8 cellular contexts compared by ENCODE assay signal in genomic region chr5:133025804-133026663, GRCh38.
DNase-seq lines count a peak whose midpoint lies in the region; ATAC-seq and FAIRE-seq lines count a peak whose summit lies in the region.

Gene ZCCHC10 (minus strand): TSS chr5:133026549. CDS start chr5:133026537, 12 bp downstream.

- H3K36me3 ChIP-seq in effector memory CD4-positive, alpha-beta T cell (ENCODE audit: control insufficient read depth, insufficient read depth, low read length), result no peaks in the 10 kb centered on the region

- no peaks in the 10 kb centered on the region for H3K4me1 ChIP-seq in effector memory CD4-positive, alpha-beta T cell (ENCODE audit: control insufficient read depth, insufficient read depth, low read length, poor library complexity, severe bottlenecking)

- H3K4me3 ChIP-seq in effector memory CD4-positive, alpha-beta T cell (ENCODE audit: insufficient read depth, low read depth, low read length, poor library complexity, severe bottlenecking), result peak within 1 kb of the TSS; percentile 99

- ATAC-seq in GM21367 (IDR thresholded peaks at IDR 0.05; ENCODE audit: unreplicated experiment) (peak; percentile 92), memory B cell (ENCODE audit: low read depth) (peak; percentile 99)

- peaks cover 8% of the 10 kb centered on the region for H3K36me3 Mint-ChIP-seq in memory B cell

- DNase-seq in COLO668 (lab: John Stamatoyannopoulos, UW; ENCODE audit: unreplicated experiment), result peak; percentile 86
- peak; percentile 91 for DNase-seq in HTR-8/SVneo (ENCODE audit: insufficient read length, low spot score)
- DNase-seq in NOMO-1 treated with DMSO at 0.1 percent for 48 hours (lab: John Stamatoyannopoulos, UW; ENCODE audit: unreplicated experiment), result peak; percentile 86
- peak; percentile 86 to 87 for DNase-seq in activated CD8-positive, alpha-beta memory T cell treated with anti-CD3 and anti-CD28 coated beads for 4 hours (ENCODE audit: low read depth in 2 of 2)
- DNase-seq in effector memory CD4-positive, alpha-beta T cell, result peak; percentile 79 to 86 (median 84)
- DNase-seq in memory B cell (ENCODE audit: low spot score in 2 of 2), result peak; percentile 88
- DNase-seq in stimulated activated CD8-positive, alpha-beta memory T cell treated with anti-CD3 and anti-CD28 coated beads, Interleukin-12 subunit alpha, Interleukin-12 subunit beta, amount 100 ng/mL, for 1 hour (ENCODE audit: low read depth), result peak; percentile 83

- H3K4me1 Mint-ChIP-seq in memory B cell, result peaks cover 20% of the 10 kb centered on the region

- no peaks in the 10 kb centered on the region for H3K9me3 ChIP-seq in effector memory CD4-positive, alpha-beta T cell (ENCODE audit: control insufficient read depth, low read length)

- peak; percentile 38 for FAIRE-seq in HTR-8/SVneo (lab: Jason Lieb, UNC)

- H3K27ac Mint-ChIP-seq in memory B cell, result peak within 1 kb of the TSS; percentile 94

- no peaks in the 10 kb centered on the region for H3K27me3 Mint-ChIP-seq in memory B cell

- H3K27me3 ChIP-seq in effector memory CD4-positive, alpha-beta T cell (replicated peaks; ENCODE audit: control insufficient read depth, insufficient read depth, low read length, poor library complexity, severe bottlenecking), result no peaks in the 10 kb centered on the region

- peak within 1 kb of the TSS; percentile 89 for H3K27ac ChIP-seq in effector memory CD4-positive, alpha-beta T cell (ENCODE audit: insufficient read depth, low read length, poor library complexity, severe bottlenecking)

- H3K9me3 Mint-ChIP-seq in memory B cell, result no peaks in the 10 kb centered on the region

- H3K4me3 Mint-ChIP-seq in memory B cell, result peak within 1 kb of the TSS; percentile 91

Comparison
In these comparisons a context has a peak if more than half of its experiments do, and no peak if none do; other contexts are left out.
1. Peak in every context shown above with its lines: DNase-seq, ATAC-seq, H3K4me3 ChIP-seq and H3K27ac ChIP-seq.